In genomic region chr17:38354466-38354865, GRCh38 we compare ENCODE assay signal across 1 cellular context.
TF ChIP-seq lines count a peak whose summit lies in the region.

No MANE protein-coding gene starts in this region.

TF ChIP-seq in H1, 55 proteins besides CTCF, POLR2A, EP300 and RAD21:
- no peak for TF ChIP-seq NRF1 (IDR thresholded peaks at IDR 0.05; ENCODE audit: low read depth, low read length)
- no peak for TF ChIP-seq CHD2 (IDR thresholded peaks at IDR 0.05; ENCODE audit: low read length)
- TF ChIP-seq SRF (IDR thresholded peaks at IDR 0.05; ENCODE audit: low read depth, low read length): no peak
- no peak for TF ChIP-seq CHD7 (IDR thresholded peaks at IDR 0.05; ENCODE audit: insufficient replicate concordance, low read length)
- TF ChIP-seq CHD1 (IDR thresholded peaks at IDR 0.05; ENCODE audit: low read depth, low read length): no peak
- no peak for TF ChIP-seq KDM1A (IDR thresholded peaks at IDR 0.05; ENCODE audit: borderline replicate concordance, low read length)
- TF ChIP-seq CBX5 (IDR thresholded peaks at IDR 0.05; ENCODE audit: low read depth, low read length): no peak
- TF ChIP-seq CTBP2 (IDR thresholded peaks at IDR 0.05; ENCODE audit: borderline replicate concordance, insufficient read depth, insufficient read length, low read length): no peak
- TF ChIP-seq MAX (IDR thresholded peaks at IDR 0.05): no peak
- TF ChIP-seq HDAC2 (IDR thresholded peaks at IDR 0.05; ENCODE audit: borderline replicate concordance in 1 of 2, low read depth in 2 of 2, low read length in 2 of 2): no peak
- TF ChIP-seq RNF2 (IDR thresholded peaks at IDR 0.05; ENCODE audit: borderline replicate concordance, low read depth, low read length, missing control alignments, poor library complexity, severe bottlenecking): no peak
